In the genomic region with DNA sequence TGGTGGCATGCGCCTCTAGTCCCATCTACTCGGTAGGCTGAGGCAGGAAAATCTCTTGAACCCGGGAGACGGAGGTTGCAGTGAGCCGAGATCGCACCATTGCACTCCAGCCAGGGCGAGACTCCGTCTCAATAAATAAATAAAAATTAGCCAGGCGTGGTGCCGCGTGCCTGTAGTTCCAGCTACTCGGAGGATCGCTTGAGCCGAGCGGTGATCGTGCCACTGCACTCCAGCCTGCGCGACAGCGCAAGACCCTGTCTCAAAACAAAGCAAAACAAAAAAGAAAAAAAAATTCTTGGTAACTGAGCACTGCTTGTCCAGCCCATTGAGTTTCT, we compare ENCODE assay signal across 1 cellular context.
TF ChIP-seq lines count a peak whose summit lies in the region.

No MANE protein-coding gene starts in this region.

TF ChIP-seq in H1, 55 proteins besides CTCF, POLR2A, EP300 and RAD21:
- TF ChIP-seq, protein P1, sequence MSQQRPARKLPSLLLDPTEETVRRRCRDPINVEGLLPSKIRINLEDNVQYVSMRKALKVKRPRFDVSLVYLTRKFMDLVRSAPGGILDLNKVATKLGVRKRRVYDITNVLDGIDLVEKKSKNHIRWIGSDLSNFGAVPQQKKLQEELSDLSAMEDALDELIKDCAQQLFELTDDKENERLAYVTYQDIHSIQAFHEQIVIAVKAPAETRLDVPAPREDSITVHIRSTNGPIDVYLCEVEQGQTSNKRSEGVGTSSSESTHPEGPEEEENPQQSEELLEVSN (IDR thresholded peaks at IDR 0.05): no peak
- TF ChIP-seq FOSL1 (IDR thresholded peaks at IDR 0.05; ENCODE audit: insufficient read depth, low read depth, low read length) (no peak), NRF1 (IDR thresholded peaks at IDR 0.05; ENCODE audit: low read depth, low read length) (no peak), EZH2 (IDR thresholded peaks at IDR 0.05; ENCODE audit: low read depth, low read length, severe bottlenecking) (no peak), POU5F1 (IDR thresholded peaks at IDR 0.05; ENCODE audit: low read depth, low read length) (no peak), POLR2AphosphoS5 (IDR thresholded peaks at IDR 0.05; ENCODE audit: low read depth, low read length) (no peak), SRF (IDR thresholded peaks at IDR 0.05; ENCODE audit: low read depth, low read length) (no peak)
